In genomic region chr18:58669731-58670379, GRCh38 we compare ENCODE assay signal across 1 cellular context.
TF ChIP-seq lines count a peak whose summit lies in the region.

No MANE protein-coding gene starts in this region.

TF ChIP-seq in HepG2, 621 proteins besides CTCF, POLR2A, EP300 and RAD21 (continues in another document):
- no peak for TF ChIP-seq ZHX2 (IDR thresholded peaks at IDR 0.05; ENCODE audit: low read depth)
- no peak for TF ChIP-seq ZHX2 (CRISPR knock-in tag; IDR thresholded peaks at IDR 0.05; ENCODE audit: borderline replicate concordance)
- 0 out of 2 replicates have a peak, but pooled peaks have one; percentile 19 for TF ChIP-seq MED1 (CRISPR knock-in tag; IDR thresholded peaks at IDR 0.05)
- TF ChIP-seq GMEB2 (CRISPR knock-in tag; IDR thresholded peaks at IDR 0.05; ENCODE audit: low read depth), result no peak
- 0 out of 2 replicates have a peak, but pooled peaks have one; percentile 17 for TF ChIP-seq ZNF644 (CRISPR knock-in tag; IDR thresholded peaks at IDR 0.05; ENCODE audit: low read depth)
- TF ChIP-seq PLRG1 (conservative IDR thresholded peaks at IDR 0.05), result no peak
- TF ChIP-seq, protein P1, sequence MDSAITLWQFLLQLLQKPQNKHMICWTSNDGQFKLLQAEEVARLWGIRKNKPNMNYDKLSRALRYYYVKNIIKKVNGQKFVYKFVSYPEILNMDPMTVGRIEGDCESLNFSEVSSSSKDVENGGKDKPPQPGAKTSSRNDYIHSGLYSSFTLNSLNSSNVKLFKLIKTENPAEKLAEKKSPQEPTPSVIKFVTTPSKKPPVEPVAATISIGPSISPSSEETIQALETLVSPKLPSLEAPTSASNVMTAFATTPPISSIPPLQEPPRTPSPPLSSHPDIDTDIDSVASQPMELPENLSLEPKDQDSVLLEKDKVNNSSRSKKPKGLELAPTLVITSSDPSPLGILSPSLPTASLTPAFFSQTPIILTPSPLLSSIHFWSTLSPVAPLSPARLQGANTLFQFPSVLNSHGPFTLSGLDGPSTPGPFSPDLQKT (CRISPR knock-in tag; IDR thresholded peaks at IDR 0.05; ENCODE audit: borderline replicate concordance), result no peak
- no peak for TF ChIP-seq WIZ (CRISPR knock-in tag; IDR thresholded peaks at IDR 0.05)
- no peak for TF ChIP-seq KMT2B (CRISPR knock-in tag; IDR thresholded peaks at IDR 0.05)
- TF ChIP-seq NAIF1 (CRISPR knock-in tag; IDR thresholded peaks at IDR 0.05; ENCODE audit: borderline replicate concordance), result no peak
- TF ChIP-seq ZNF7 (CRISPR knock-in tag; IDR thresholded peaks at IDR 0.05), result no peak
- no peak for TF ChIP-seq SOX13 (IDR thresholded peaks at IDR 0.05)
- TF ChIP-seq SOX13 (CRISPR knock-in tag; conservative IDR thresholded peaks at IDR 0.05 in 1 of 2, IDR thresholded peaks at IDR 0.05 in 1 of 2), result peak in 1 of 2 experiments; percentile 54; a peak in 1 of 4 replicates
- no peak for TF ChIP-seq PPARG (CRISPR knock-in tag; conservative IDR thresholded peaks at IDR 0.05)
- TF ChIP-seq, protein P2, sequence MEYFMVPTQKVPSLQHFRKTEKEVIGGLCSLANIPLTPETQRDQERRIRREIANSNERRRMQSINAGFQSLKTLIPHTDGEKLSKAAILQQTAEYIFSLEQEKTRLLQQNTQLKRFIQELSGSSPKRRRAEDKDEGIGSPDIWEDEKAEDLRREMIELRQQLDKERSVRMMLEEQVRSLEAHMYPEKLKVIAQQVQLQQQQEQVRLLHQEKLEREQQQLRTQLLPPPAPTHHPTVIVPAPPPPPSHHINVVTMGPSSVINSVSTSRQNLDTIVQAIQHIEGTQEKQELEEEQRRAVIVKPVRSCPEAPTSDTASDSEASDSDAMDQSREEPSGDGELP (IDR thresholded peaks at IDR 0.05; ENCODE audit: borderline replicate concordance, low read depth), result peak; percentile 86
- no peak for TF ChIP-seq SATB2 (CRISPR knock-in tag; IDR thresholded peaks at IDR 0.05)
- TF ChIP-seq BCL6 (CRISPR knock-in tag; IDR thresholded peaks at IDR 0.05), result peak; percentile 75
- no peak for TF ChIP-seq MBNL3 (CRISPR knock-in tag; conservative IDR thresholded peaks at IDR 0.05)
- TF ChIP-seq FOXP1 (IDR thresholded peaks at IDR 0.05), result no peak
- TF ChIP-seq FOXP1 (CRISPR knock-in tag; IDR thresholded peaks at IDR 0.05), result no peak
- no peak for TF ChIP-seq POLR2AphosphoS2 (IDR thresholded peaks at IDR 0.05; ENCODE audit: low read depth, low read length)
- TF ChIP-seq, protein P3, sequence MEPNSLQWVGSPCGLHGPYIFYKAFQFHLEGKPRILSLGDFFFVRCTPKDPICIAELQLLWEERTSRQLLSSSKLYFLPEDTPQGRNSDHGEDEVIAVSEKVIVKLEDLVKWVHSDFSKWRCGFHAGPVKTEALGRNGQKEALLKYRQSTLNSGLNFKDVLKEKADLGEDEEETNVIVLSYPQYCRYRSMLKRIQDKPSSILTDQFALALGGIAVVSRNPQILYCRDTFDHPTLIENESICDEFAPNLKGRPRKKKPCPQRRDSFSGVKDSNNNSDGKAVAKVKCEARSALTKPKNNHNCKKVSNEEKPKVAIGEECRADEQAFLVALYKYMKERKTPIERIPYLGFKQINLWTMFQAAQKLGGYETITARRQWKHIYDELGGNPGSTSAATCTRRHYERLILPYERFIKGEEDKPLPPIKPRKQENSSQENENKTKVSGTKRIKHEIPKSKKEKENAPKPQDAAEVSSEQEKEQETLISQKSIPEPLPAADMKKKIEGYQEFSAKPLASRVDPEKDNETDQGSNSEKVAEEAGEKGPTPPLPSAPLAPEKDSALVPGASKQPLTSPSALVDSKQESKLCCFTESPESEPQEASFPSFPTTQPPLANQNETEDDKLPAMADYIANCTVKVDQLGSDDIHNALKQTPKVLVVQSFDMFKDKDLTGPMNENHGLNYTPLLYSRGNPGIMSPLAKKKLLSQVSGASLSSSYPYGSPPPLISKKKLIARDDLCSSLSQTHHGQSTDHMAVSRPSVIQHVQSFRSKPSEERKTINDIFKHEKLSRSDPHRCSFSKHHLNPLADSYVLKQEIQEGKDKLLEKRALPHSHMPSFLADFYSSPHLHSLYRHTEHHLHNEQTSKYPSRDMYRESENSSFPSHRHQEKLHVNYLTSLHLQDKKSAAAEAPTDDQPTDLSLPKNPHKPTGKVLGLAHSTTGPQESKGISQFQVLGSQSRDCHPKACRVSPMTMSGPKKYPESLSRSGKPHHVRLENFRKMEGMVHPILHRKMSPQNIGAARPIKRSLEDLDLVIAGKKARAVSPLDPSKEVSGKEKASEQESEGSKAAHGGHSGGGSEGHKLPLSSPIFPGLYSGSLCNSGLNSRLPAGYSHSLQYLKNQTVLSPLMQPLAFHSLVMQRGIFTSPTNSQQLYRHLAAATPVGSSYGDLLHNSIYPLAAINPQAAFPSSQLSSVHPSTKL (CRISPR knock-in tag; IDR thresholded peaks at IDR 0.05), result peak; percentile 56; the same call in 1 of the 2 replicates
- TF ChIP-seq FIP1L1 (IDR thresholded peaks at IDR 0.05; ENCODE audit: borderline replicate concordance, insufficient read depth, low read depth, low read length), result no peak
- TF ChIP-seq FOXC1 (CRISPR knock-in tag; IDR thresholded peaks at IDR 0.05; ENCODE audit: borderline replicate concordance), result no peak
- TF ChIP-seq ZC3H4 (CRISPR knock-in tag; IDR thresholded peaks at IDR 0.05; ENCODE audit: borderline replicate concordance), result no peak
- no peak for TF ChIP-seq NR2F6 (IDR thresholded peaks at IDR 0.05)
- TF ChIP-seq NR2F6 (CRISPR knock-in tag; IDR thresholded peaks at IDR 0.05), result 0 out of 2 replicates have a peak, but pooled peaks have one; percentile 29
- no peak for TF ChIP-seq ZBTB7B (CRISPR knock-in tag; IDR thresholded peaks at IDR 0.05)
- no peak for TF ChIP-seq ZNF615 (CRISPR knock-in tag; IDR thresholded peaks at IDR 0.05; ENCODE audit: borderline replicate concordance)
- TF ChIP-seq ZNF562 (CRISPR knock-in tag; IDR thresholded peaks at IDR 0.05; ENCODE audit: borderline replicate concordance), result no peak
- no peak for TF ChIP-seq ZNF792 (CRISPR knock-in tag; IDR thresholded peaks at IDR 0.05)
- no peak for TF ChIP-seq ZNF749 (CRISPR knock-in tag; IDR thresholded peaks at IDR 0.05; ENCODE audit: borderline replicate concordance)
- TF ChIP-seq GTF2F1 (IDR thresholded peaks at IDR 0.05; ENCODE audit: low read length), result no peak
- peak; percentile 64 for TF ChIP-seq SAP130 (CRISPR knock-in tag; IDR thresholded peaks at IDR 0.05; ENCODE audit: low read depth)
- no peak for TF ChIP-seq JUN (CRISPR knock-in tag; IDR thresholded peaks at IDR 0.05)
- TF ChIP-seq MBD4 (IDR thresholded peaks at IDR 0.05; ENCODE audit: borderline replicate concordance, low read length), result no peak
- TF ChIP-seq, protein P4, sequence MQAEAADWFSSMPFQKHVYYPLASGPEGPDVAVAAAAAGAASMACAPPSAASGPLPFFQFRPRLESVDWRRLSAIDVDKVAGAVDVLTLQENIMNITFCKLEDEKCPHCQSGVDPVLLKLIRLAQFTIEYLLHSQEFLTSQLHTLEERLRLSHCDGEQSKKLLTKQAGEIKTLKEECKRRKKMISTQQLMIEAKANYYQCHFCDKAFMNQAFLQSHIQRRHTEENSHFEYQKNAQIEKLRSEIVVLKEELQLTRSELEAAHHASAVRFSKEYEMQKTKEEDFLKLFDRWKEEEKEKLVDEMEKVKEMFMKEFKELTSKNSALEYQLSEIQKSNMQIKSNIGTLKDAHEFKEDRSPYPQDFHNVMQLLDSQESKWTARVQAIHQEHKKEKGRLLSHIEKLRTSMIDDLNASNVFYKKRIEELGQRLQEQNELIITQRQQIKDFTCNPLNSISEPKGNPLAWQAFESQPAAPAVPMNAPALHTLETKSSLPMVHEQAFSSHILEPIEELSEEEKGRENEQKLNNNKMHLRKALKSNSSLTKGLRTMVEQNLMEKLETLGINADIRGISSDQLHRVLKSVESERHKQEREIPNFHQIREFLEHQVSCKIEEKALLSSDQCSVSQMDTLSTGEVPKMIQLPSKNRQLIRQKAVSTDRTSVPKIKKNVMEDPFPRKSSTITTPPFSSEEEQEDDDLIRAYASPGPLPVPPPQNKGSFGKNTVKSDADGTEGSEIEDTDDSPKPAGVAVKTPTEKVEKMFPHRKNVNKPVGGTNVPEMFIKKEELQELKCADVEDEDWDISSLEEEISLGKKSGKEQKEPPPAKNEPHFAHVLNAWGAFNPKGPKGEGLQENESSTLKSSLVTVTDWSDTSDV (CRISPR knock-in tag; IDR thresholded peaks at IDR 0.05), result no peak
- TF ChIP-seq ZNF256 (CRISPR knock-in tag; conservative IDR thresholded peaks at IDR 0.05), result no peak
- TF ChIP-seq IRF2 (CRISPR knock-in tag; IDR thresholded peaks at IDR 0.05), result no peak
- TF ChIP-seq CEBPG (CRISPR knock-in tag; IDR thresholded peaks at IDR 0.05), result peak; percentile 62
- TF ChIP-seq, protein P5, sequence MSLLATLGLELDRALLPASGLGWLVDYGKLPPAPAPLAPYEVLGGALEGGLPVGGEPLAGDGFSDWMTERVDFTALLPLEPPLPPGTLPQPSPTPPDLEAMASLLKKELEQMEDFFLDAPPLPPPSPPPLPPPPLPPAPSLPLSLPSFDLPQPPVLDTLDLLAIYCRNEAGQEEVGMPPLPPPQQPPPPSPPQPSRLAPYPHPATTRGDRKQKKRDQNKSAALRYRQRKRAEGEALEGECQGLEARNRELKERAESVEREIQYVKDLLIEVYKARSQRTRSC (CRISPR knock-in tag; IDR thresholded peaks at IDR 0.05; ENCODE audit: low read depth), result no peak
- no peak for TF ChIP-seq ZNF251 (CRISPR knock-in tag; IDR thresholded peaks at IDR 0.05)
- no peak for TF ChIP-seq ZNF773 (CRISPR knock-in tag; IDR thresholded peaks at IDR 0.05; ENCODE audit: borderline replicate concordance)
